In genomic region chr6:43368517-43369160, GRCh38 we compare ENCODE assay signal across 8 cellular contexts. TPM values are rescaled to one million over a fixed set of nuclear protein-coding genes. Genes with fewer than 3 reads are reported as not detected.
DNase-seq lines count a peak whose midpoint lies in the region; ATAC-seq and TF ChIP-seq lines count a peak whose summit lies in the region.

No MANE protein-coding gene starts in this region.

- no peak for TF ChIP-seq POLR2A in IMR-90 (IDR thresholded peaks at IDR 0.05; ENCODE audit: low read depth, low read length)

- dilution Hi-C loops in IMR-90 (cut with HindIII; ENCODE audit: low sequenced_read_pairs, unreplicated experiment) = no loop called here

- H3K4me3 Mint-ChIP-seq in activated CD8-positive, alpha-beta T cell treated with anti-CD3 and anti-CD28 coated beads, Interleukin-2, amount 10 ng/mL, durations not matched to agents 7 days and 5 days = peak overlapping the region; percentile 78
- peak overlapping the region; percentile 93 for H3K4me3 Mint-ChIP-seq in type B pancreatic cell

- peak overlapping the region; percentile 78 for H2AK9ac ChIP-seq in IMR-90 (replicated peaks; ENCODE audit: low read depth, low read length, poor library complexity)

- no peaks in the 10 kb centered on the region for H3K9me3 Mint-ChIP-seq in activated CD8-positive, alpha-beta T cell treated with anti-CD3 and anti-CD28 coated beads, Interleukin-2, amount 10 ng/mL, durations not matched to agents 7 days and 5 days (ENCODE audit: insufficient read depth)
- peaks cover 4% of the 10 kb centered on the region for H3K9me3 Mint-ChIP-seq in type B pancreatic cell

- H4K91ac ChIP-seq in IMR-90 (ENCODE audit: insufficient read depth, low read depth, low read length) = no peak overlapping the region

- H3K4me2 ChIP-seq in IMR-90 (ENCODE audit: low read depth, low read length) = peak overlapping the region; percentile 91

- H3K9me1 ChIP-seq in IMR-90 (ENCODE audit: insufficient read depth, low read length) = peaks cover 5% of the 10 kb centered on the region; the same call in 1 of the 2 replicates

- no peaks in the 10 kb centered on the region for H3K36me3 Mint-ChIP-seq in activated CD8-positive, alpha-beta T cell treated with anti-CD3 and anti-CD28 coated beads, Interleukin-2, amount 10 ng/mL, durations not matched to agents 7 days and 5 days (ENCODE audit: low read depth)
- H3K36me3 Mint-ChIP-seq in type B pancreatic cell = peaks cover 5% of the 10 kb centered on the region

- H2BK5ac ChIP-seq in IMR-90 (ENCODE audit: low read depth, low read length, poor library complexity, severe bottlenecking) = peak overlapping the region; percentile 55

- H3K27me3 ChIP-seq in IMR-90 (ENCODE audit: control insufficient read depth, insufficient read depth, low read length) = no peaks in the 10 kb centered on the region
- no peaks in the 10 kb centered on the region for H3K27me3 ChIP-seq in esophagus (ENCODE audit: control insufficient read depth in 1 of 2, insufficient read depth in 2 of 2, low read length in 2 of 2)

- H3K79me1 ChIP-seq in IMR-90 (ENCODE audit: low read depth in 1 of 2, low read length in 2 of 2) = peaks cover 25 to 35% of the 10 kb centered on the region in 2 experiments

- H4K5ac ChIP-seq in IMR-90 (ENCODE audit: low read depth, low read length) = no peak overlapping the region

- ATAC-seq in GM18861 (IDR thresholded peaks at IDR 0.05; ENCODE audit: unreplicated experiment) (peak; percentile 2), IMR-90 (ENCODE audit: low read depth) (peak; percentile 22)
- ATAC-seq in activated CD8-positive, alpha-beta T cell treated with anti-CD3 and anti-CD28 coated beads, Interleukin-2, amount 10 ng/mL, durations not matched to agents 7 days and 5 days = peak; percentile 24

- intact Hi-C loops in IMR-90 (cut with micrococcal nuclease) = loop anchor here (2.0 to 5.0 kb wide), 2 partner anchors 58 to 129 kb away; partner anchors contain the start of gene ABCC10

- H3K9me3 ChIP-seq in IMR-90 (ENCODE audit: control insufficient read depth, insufficient read depth, low read length) (no peaks in the 10 kb centered on the region), esophagus (ENCODE audit: control insufficient read depth in 2 of 2, insufficient read depth in 1 of 2, low read depth in 1 of 2, low read length in 1 of 2) (no peaks in the 10 kb centered on the region)

- H3K4me3 ChIP-seq in IMR-90 (ENCODE audit: insufficient read depth, low read depth, low read length) (peak overlapping the region; percentile 69), esophagus (ENCODE audit: low read depth in 1 of 2, low read length in 2 of 2) (peak overlapping the region; percentile 75 to 81)

- peak overlapping the region; percentile 56 for H3K27ac Mint-ChIP-seq in activated CD8-positive, alpha-beta T cell treated with anti-CD3 and anti-CD28 coated beads, Interleukin-2, amount 10 ng/mL, durations not matched to agents 7 days and 5 days
- peak overlapping the region; percentile 65 for H3K27ac Mint-ChIP-seq in type B pancreatic cell

- CTCF ChIA-PET in IMR-90 (lab: Yijun Ruan, JAX) = interaction anchor here (1.5 kb wide), 1 partner anchor 13 kb away, joined by 8 read pairs; no protein-coding TSS in a partner anchor
- CTCF ChIA-PET in activated CD8-positive, alpha-beta T cell treated with anti-CD3 and anti-CD28 coated beads, Interleukin-2, amount 10 ng/mL, durations not matched to agents 7 days and 5 days (lab: Charles Lee) = interaction anchor here (1.0 to 2.3 kb wide), 9 partner anchors 8 to 440 kb away, joined by 3 to 11 read pairs (median 5); partner anchors contain the start of gene CNPY3

- H3K4ac ChIP-seq in IMR-90 (ENCODE audit: low read depth, low read length) = 0 out of 2 replicates have a peak overlapping the region, but pooled peaks have one; percentile 26

- TF ChIP-seq CTCF in IMR-90 (conservative IDR thresholded peaks at IDR 0.05; ENCODE audit: low read depth, low read length) = no peak
- no peak for TF ChIP-seq CTCF in type B pancreatic cell (conservative IDR thresholded peaks at IDR 0.05)

- H3K27ac ChIP-seq in IMR-90 (ENCODE audit: insufficient read depth, low read length) = peak overlapping the region; percentile 52
- H3K27ac ChIP-seq in esophagus (ENCODE audit: low read depth in 2 of 2, low read length in 1 of 2) = peak overlapping the region; percentile 66 to 76

- peak overlapping the region; percentile 39 for H3K14ac ChIP-seq in IMR-90 (replicated peaks; ENCODE audit: low read depth, low read length)

- H3K56ac ChIP-seq in IMR-90 (ENCODE audit: extremely low read depth, insufficient read depth, low read length) = peak overlapping the region; percentile 11

- peak overlapping the region in 1 of 2 experiments; percentile 20; a peak in 1 of 4 replicates for H4K8ac ChIP-seq in IMR-90 (ENCODE audit: low read depth in 2 of 2, low read length in 2 of 2)

- peak; percentile 63 for DNase-seq in AG20443 (ENCODE audit: low spot score)
- DNase-seq in IMR-90 = peak; percentile 37
- peak; percentile 23 for DNase-seq in activated CD8-positive, alpha-beta T cell treated with anti-CD3 and anti-CD28 coated beads, Interleukin-2, amount 10 ng/mL, durations not matched to agents 7 days and 5 days
- DNase-seq in mucosa of gallbladder (ENCODE audit: low spot score) = peak; percentile 27
- DNase-seq in type B pancreatic cell (ENCODE audit: extremely low spot score, unreplicated experiment) = no peak
- DNase-seq in UCSD-AML1 (lab: John Stamatoyannopoulos, UW; ENCODE audit: unreplicated experiment) = no peak

- POLR2A ChIA-PET in IMR-90 (lab: Charles Lee; ENCODE audit: unreplicated experiment) = no interaction called here
- POLR2A ChIA-PET in activated CD8-positive, alpha-beta T cell treated with anti-CD3 and anti-CD28 coated beads, Interleukin-2, amount 10 ng/mL, durations not matched to agents 7 days and 5 days (lab: Charles Lee) = interaction anchor here (0.6 to 1.6 kb wide), 4 partner anchors 15 to 262 kb away, joined by 3 to 24 read pairs (median 3); no protein-coding TSS in a partner anchor

- no peak overlapping the region for H2BK120ac ChIP-seq in IMR-90 (ENCODE audit: low read depth, low read length)

- H3K18ac ChIP-seq in IMR-90 (ENCODE audit: low read depth, low read length) = no peak overlapping the region

- no peak overlapping the region for H2BK20ac ChIP-seq in IMR-90 (ENCODE audit: low read depth, low read length)

- no TSS peak for BruUV-seq in IMR-90 (replicated peaks; lab: Mats Ljungman, UMichigan)

- peak overlapping the region; percentile 77 for H3K9ac ChIP-seq in IMR-90 (ENCODE audit: low read depth, low read length)

- peak overlapping the region; percentile 70 for H3K23ac ChIP-seq in IMR-90 (ENCODE audit: low read depth, low read length)

- peaks cover 25% of the 10 kb centered on the region for H3K27me3 Mint-ChIP-seq in activated CD8-positive, alpha-beta T cell treated with anti-CD3 and anti-CD28 coated beads, Interleukin-2, amount 10 ng/mL, durations not matched to agents 7 days and 5 days (ENCODE audit: low read depth)
- H3K27me3 Mint-ChIP-seq in type B pancreatic cell = no peaks in the 10 kb centered on the region

- in situ Hi-C loops in IMR-90 (cut with MboI; ENCODE audit: low sequenced_read_pairs) = no loop called here

- H3K4me1 ChIP-seq in IMR-90 (ENCODE audit: control insufficient read depth, insufficient read depth, low read length) (peaks cover 3% of the 10 kb centered on the region; the same call in 1 of the 2 replicates), esophagus (ENCODE audit: control insufficient read depth in 2 of 2, insufficient read depth in 2 of 2, low read length in 1 of 2) (peaks cover 0 to 2% of the 10 kb centered on the region in 2 donors)

- no peak for TF ChIP-seq RAD21 in IMR-90 (IDR thresholded peaks at IDR 0.05; ENCODE audit: low read length)

- H3K4me1 Mint-ChIP-seq in activated CD8-positive, alpha-beta T cell treated with anti-CD3 and anti-CD28 coated beads, Interleukin-2, amount 10 ng/mL, durations not matched to agents 7 days and 5 days (ENCODE audit: low read depth) = peaks cover 32% of the 10 kb centered on the region
- peaks cover 10% of the 10 kb centered on the region for H3K4me1 Mint-ChIP-seq in type B pancreatic cell (ENCODE audit: unreplicated experiment)

- H4K20me1 ChIP-seq in IMR-90 (ENCODE audit: insufficient read depth, low read length) = peaks cover 6% of the 10 kb centered on the region; the same call in 1 of the 2 replicates

- no peak overlapping the region for H2BK15ac ChIP-seq in IMR-90 (ENCODE audit: low read depth, low read length)

- peak overlapping the region; percentile 14; the same call in 1 of the 2 replicates for H2AK5ac ChIP-seq in IMR-90 (ENCODE audit: low read depth, low read length)

- peaks cover 8% of the 10 kb centered on the region for H3K36me3 ChIP-seq in IMR-90 (ENCODE audit: control insufficient read depth, insufficient read depth, low read length)
- H3K36me3 ChIP-seq in esophagus (ENCODE audit: control insufficient read depth in 2 of 2, insufficient read depth in 2 of 2, low read length in 1 of 2) = peaks cover 0 to 8% of the 10 kb centered on the region in 2 donors

- 0% methylated on average over 31 of the region's 66 CpGs; no CpG with 5 or more reads in 1 of the 2 experiments for WGBS in IMR-90 (ENCODE audit: extremely low coverage in 2 of 2, insufficient read length in 1 of 2), 2 experiments
- 1% methylated on average over 66 of the region's 66 CpGs for WGBS in esophagus, 2 donors

- peak overlapping the region; percentile 84 for H2AFZ ChIP-seq in IMR-90 (replicated peaks; ENCODE audit: low read length, poor library complexity)

TF ChIP-seq in IMR-90, 13 proteins besides CTCF, POLR2A, EP300 and RAD21:
- TF ChIP-seq RCOR1 (IDR thresholded peaks at IDR 0.05; ENCODE audit: insufficient replicate concordance, low read length) (peak; percentile 12), CEBPB (IDR thresholded peaks at IDR 0.05; ENCODE audit: low read depth, low read length) (no peak)

RNA-seq across cellular contexts. Expression of gene ZNF318, which starts 0.8 kb away (rescaled TPM):
- 5.6 and 5.7 TPM in 2 replicates for total RNA-seq in IMR-90 (2012; rRNA removed)
- polyA plus RNA-seq in IMR-90 (2012; rRNA removed) = 6.6 and 6.7 TPM in 2 replicates
- 2.5 and 2.8 TPM in 2 replicates for polyA plus RNA-seq in IMR-90 (2012; cell fraction: cytosol; rRNA removed)
- polyA plus RNA-seq in IMR-90 (2012; cell fraction: nucleus; rRNA removed; ENCODE audit: low replicate concordance) = 7.3 and 14.8 TPM in 2 replicates
- 1 to 10 TPM; 6.7 to 7.0 TPM for total RNA-seq in activated CD8-positive, alpha-beta T cell treated with anti-CD3 and anti-CD28 coated beads, Interleukin-2, amount 10 ng/mL, durations not matched to agents 7 days and 5 days
- 1 to 10 TPM; 3.2 to 4.8 TPM for polyA plus RNA-seq in esophagus
- 20.9 TPM for total RNA-seq in mucosa of gallbladder
- total RNA-seq in type B pancreatic cell (ENCODE audit: low replicate concordance) = 13.3 and 23.3 TPM in 2 replicates

RNA-seq across cellular contexts. Expression of gene ABCC10, which starts 58.7 kb away (rescaled TPM):
- total RNA-seq in IMR-90 (2012; rRNA removed) = 4.7 and 7.0 TPM in 2 replicates
- 26.3 and 28.0 TPM in 2 replicates for polyA plus RNA-seq in IMR-90 (2012; rRNA removed)
- polyA plus RNA-seq in IMR-90 (2012; cell fraction: cytosol; rRNA removed) = 12.0 and 19.1 TPM in 2 replicates
- polyA plus RNA-seq in IMR-90 (2012; cell fraction: nucleus; rRNA removed; ENCODE audit: low replicate concordance) = 49.8 and 115 TPM in 2 replicates
- total RNA-seq in activated CD8-positive, alpha-beta T cell treated with anti-CD3 and anti-CD28 coated beads, Interleukin-2, amount 10 ng/mL, durations not matched to agents 7 days and 5 days = 10 to 100 TPM; 38.8 to 39.8 TPM
- polyA plus RNA-seq in esophagus = 10 to 100 TPM; 13.3 to 40.6 TPM
- total RNA-seq in mucosa of gallbladder = 46.8 TPM
- total RNA-seq in type B pancreatic cell (ENCODE audit: low replicate concordance) = 39.1 and 46.5 TPM in 2 replicates

Comparison
In these comparisons a context has a peak if more than half of its experiments do, and no peak if none do; other contexts are left out.
1. DNase-seq: peak in AG20443 (single experiment), IMR-90 (single experiment), activated CD8-positive, alpha-beta T cell treated with anti-CD3 and anti-CD28 coated beads, Interleukin-2, amount 10 ng/mL, durations not matched to agents 7 days and 5 days (single experiment) and mucosa of gallbladder (single experiment); none in type B pancreatic cell (single experiment) and UCSD-AML1 (single experiment).
2. Peak in every context shown above with its lines, with median percentiles within 50 percentile points of each other: ATAC-seq.